Comparison of ENCODE assay signal across 9 cellular contexts in genomic region chr2:47274054-47274779, GRCh38.
DNase-seq lines count a peak whose midpoint lies in the region; ATAC-seq lines count a peak whose summit lies in the region.
"Had no signal": no experiment of that assay in that cellular context is flagged by ENCODE, and none has a peak within 500 bp of the region (broad histone marks: within the 10 kb centered on the region; RNA-seq: fewer than 3 reads in every experiment).

No MANE protein-coding gene starts in this region.

- no peak for ATAC-seq in HG02852 (IDR thresholded peaks at IDR 0.05; ENCODE audit: unreplicated experiment)
- no peak for ATAC-seq in GM19035 (IDR thresholded peaks at IDR 0.05; ENCODE audit: unreplicated experiment)
- ATAC-seq in GM18909 (IDR thresholded peaks at IDR 0.05; ENCODE audit: poor library complexity, unreplicated experiment), result no peak

- WGBS in esophagus, 2 donors, result 63 to 71% methylated on average over 10 of the region's 10 CpGs

- no peaks in the 10 kb centered on the region for H3K36me3 ChIP-seq in esophagus (ENCODE audit: control insufficient read depth in 2 of 2, insufficient read depth in 2 of 2, low read length in 1 of 2)

- no peaks in the 10 kb centered on the region for H3K27me3 ChIP-seq in esophagus (ENCODE audit: control insufficient read depth in 1 of 2, insufficient read depth in 2 of 2, low read length in 2 of 2)

- H3K4me3 ChIP-seq in esophagus (ENCODE audit: low read depth in 1 of 2, low read length in 2 of 2), result no peak overlapping the region

- H3K27ac ChIP-seq in esophagus (ENCODE audit: low read depth in 2 of 2, low read length in 1 of 2), result peak overlapping the region; percentile 46 to 78
- H3K27ac ChIP-seq: VCaP had no signal

- no peaks in the 10 kb centered on the region for H3K9me3 ChIP-seq in esophagus (ENCODE audit: control insufficient read depth in 2 of 2, insufficient read depth in 1 of 2, low read depth in 1 of 2, low read length in 1 of 2)

- H3K4me1 ChIP-seq in esophagus (ENCODE audit: control insufficient read depth in 2 of 2, insufficient read depth in 2 of 2, low read length in 1 of 2), result peaks cover 0 to 5% of the 10 kb centered on the region in 2 donors

- DNase-seq in AG08395 (ENCODE audit: low spot score) (peak; percentile 48), NCI-H446 treated with DMSO at 0.1 percent for 48 hours (lab: John Stamatoyannopoulos, UW) (peak; percentile 71), non-pigmented ciliary epithelial cell (ENCODE audit: low read depth) (peak; percentile 69), NCI-H2029 (lab: John Stamatoyannopoulos, UW) (no peak)
